In genomic region chr6:147285087-147285855, GRCh38 we compare ENCODE assay signal across 9 cellular contexts.
A peak's percentile ranks its signal among the peaks of the same experiment; 100 is the strongest.
DNase-seq lines count a peak whose midpoint lies in the region; ATAC-seq and TF ChIP-seq lines count a peak whose summit lies in the region.
"Had no signal": no experiment of that assay in that cellular context is flagged by ENCODE, and none has a peak within 500 bp of the region (broad histone marks: within the 10 kb centered on the region; RNA-seq: fewer than 3 reads in every experiment).

No MANE protein-coding gene starts in this region.

- intact Hi-C loops in activated CD4-positive, alpha-beta T cell treated with anti-CD3 and anti-CD28 coated beads for 36 hours (cut with DNase I, micrococcal nuclease): loop anchor here (1.0 kb wide), 1 partner anchor 428 kb away; no protein-coding TSS in a partner anchor
- intact Hi-C loops in HCT116 (cut with micrococcal nuclease): loop anchor here (1.0 to 2.0 kb wide), 2 partner anchors 383 to 428 kb away; no protein-coding TSS in a partner anchor

- H3K27ac Mint-ChIP-seq in activated CD4-positive, alpha-beta T cell treated with anti-CD3 and anti-CD28 coated beads for 36 hours: peak overlapping the region; percentile 7
- H3K27ac Mint-ChIP-seq: activated naive CD8-positive, alpha-beta T cell treated with anti-CD3 and anti-CD28 coated beads, Interleukin-2, amount 10 ng/mL, durations not matched to agents 7 days and 5 days had no signal

- peak; percentile 62 for TF ChIP-seq RAD21 in HCT116 (IDR thresholded peaks at IDR 0.05; ENCODE audit: low read depth)

- ATAC-seq in activated CD4-positive, alpha-beta T cell treated with anti-CD3 and anti-CD28 coated beads for 36 hours: peak; percentile 33
- ATAC-seq in HCT116: peak; percentile 50; the same call in 1 of the 2 replicates

- H3K4me3 ChIP-seq in HCT116 (replicated peaks in 1 of 2; ENCODE audit: low read depth in 1 of 2, low read length in 2 of 2): no peak overlapping the region
- H3K4me3 ChIP-seq in brain microvascular endothelial cell (ENCODE audit: low read depth, low read length): no peak overlapping the region

- H3K4me3 Mint-ChIP-seq in activated CD4-positive, alpha-beta T cell treated with anti-CD3 and anti-CD28 coated beads for 36 hours: no peak overlapping the region
- H3K4me3 Mint-ChIP-seq: activated naive CD8-positive, alpha-beta T cell treated with anti-CD3 and anti-CD28 coated beads, Interleukin-2, amount 10 ng/mL, durations not matched to agents 7 days and 5 days had no signal

- TF ChIP-seq POLR2A in HCT116 (IDR thresholded peaks at IDR 0.05; ENCODE audit: borderline replicate concordance, extremely low read depth, insufficient read depth, insufficient read length): no peak

- CTCF ChIA-PET in activated CD4-positive, alpha-beta T cell treated with anti-CD3 and anti-CD28 coated beads for 36 hours (lab: Charles Lee): interaction anchor here (0.7 to 1.5 kb wide), 5 partner anchors 8 to 429 kb away, joined by 3 to 4 read pairs (median 3); no protein-coding TSS in a partner anchor
- CTCF ChIA-PET in HCT116 (lab: Charles Lee): interaction anchor here (0.8 kb wide), 1 partner anchor 13 kb away, joined by 3 read pairs; no protein-coding TSS in a partner anchor

- H3K9me2 ChIP-seq in HCT116 (ENCODE audit: insufficient read depth): no peaks in the 10 kb centered on the region

- H4K20me1 ChIP-seq in HCT116 (ENCODE audit: insufficient read depth): no peaks in the 10 kb centered on the region

- H3K27ac ChIP-seq in HCT116 (ENCODE audit: low read depth, low read length) (no peak overlapping the region), brain microvascular endothelial cell (no peak overlapping the region)

- no peaks in the 10 kb centered on the region for H3K27me3 ChIP-seq in HCT116 (ENCODE audit: insufficient read depth, low read length)
- no peaks in the 10 kb centered on the region for H3K27me3 ChIP-seq in brain microvascular endothelial cell (replicated peaks)

- H3K36me3 ChIP-seq in HCT116 (ENCODE audit: control insufficient read depth in 1 of 2, insufficient read depth in 2 of 2, low read length in 2 of 2): no peaks in the 10 kb centered on the region
- peaks cover 4% of the 10 kb centered on the region for H3K36me3 ChIP-seq in brain microvascular endothelial cell (replicated peaks)

- POLR2A ChIA-PET in activated CD4-positive, alpha-beta T cell treated with anti-CD3 and anti-CD28 coated beads for 36 hours (lab: Charles Lee): no interaction called here
- POLR2A ChIA-PET in HCT116 (lab: Charles Lee): no interaction called here

- H3K4me1 ChIP-seq in HCT116 (ENCODE audit: control insufficient read depth in 1 of 2, insufficient read depth in 2 of 2, low read length in 2 of 2): peaks cover 2 to 10% of the 10 kb centered on the region in 2 experiments; a peak in 2 of 4 replicates

- no peak overlapping the region for H3K9ac ChIP-seq in HCT116 (ENCODE audit: low read length)

- H3K4me1 Mint-ChIP-seq in activated CD4-positive, alpha-beta T cell treated with anti-CD3 and anti-CD28 coated beads for 36 hours: peaks cover 38% of the 10 kb centered on the region

- H3K4me2 ChIP-seq in HCT116 (ENCODE audit: low read length): no peak overlapping the region

- in situ Hi-C loops in brain microvascular endothelial cell (cut with HindIII; ENCODE audit: low pct_ligation_motif_present, low sequenced_read_pairs): no loop called here

- BruUV-seq in HCT116 (replicated peaks; lab: Mats Ljungman, UMichigan): no TSS peak

- RAD21 ChIA-PET in HCT116 (lab: Charles Lee; ENCODE audit: low non-redundant PET in 1 of 2, low total read pairs in 2 of 2, uncharacterized antibody in 2 of 2, unreplicated experiment in 2 of 2): no interaction called here

- no peaks in the 10 kb centered on the region for H3K27me3 Mint-ChIP-seq in activated CD4-positive, alpha-beta T cell treated with anti-CD3 and anti-CD28 coated beads for 36 hours
- H3K27me3 Mint-ChIP-seq: activated naive CD8-positive, alpha-beta T cell treated with anti-CD3 and anti-CD28 coated beads, Interleukin-2, amount 10 ng/mL, durations not matched to agents 7 days and 5 days had no signal

- H3K79me2 ChIP-seq in HCT116 (ENCODE audit: insufficient read depth, low read length): no peaks in the 10 kb centered on the region

- no peaks in the 10 kb centered on the region for H3K9me3 ChIP-seq in HCT116 (ENCODE audit: control insufficient read depth in 1 of 2, insufficient read depth in 1 of 2, low read depth in 1 of 2, low read length in 2 of 2)

- peaks cover 15% of the 10 kb centered on the region for H3K36me3 Mint-ChIP-seq in activated CD4-positive, alpha-beta T cell treated with anti-CD3 and anti-CD28 coated beads for 36 hours (ENCODE audit: low read depth)

- no peaks in the 10 kb centered on the region for H3K9me3 Mint-ChIP-seq in activated CD4-positive, alpha-beta T cell treated with anti-CD3 and anti-CD28 coated beads for 36 hours (ENCODE audit: low read depth)
- H3K9me3 Mint-ChIP-seq: activated naive CD8-positive, alpha-beta T cell treated with anti-CD3 and anti-CD28 coated beads, Interleukin-2, amount 10 ng/mL, durations not matched to agents 7 days and 5 days had no signal

- TF ChIP-seq CTCF in HCT116 (IDR thresholded peaks at IDR 0.05 in 2 of 3, conservative IDR thresholded peaks at IDR 0.05 in 1 of 3; ENCODE audit: borderline replicate concordance in 1 of 3, insufficient read depth in 1 of 3, low read depth in 2 of 3, low read length in 2 of 3): peak; percentile 30 to 61 (median 48); a peak in 4 of 6 replicates
- peak; percentile 43 for TF ChIP-seq CTCF in brain microvascular endothelial cell (IDR thresholded peaks at IDR 0.05; ENCODE audit: low read depth, low read length, missing control alignments)

- H2AFZ ChIP-seq in HCT116 (ENCODE audit: low read depth, low read length, poor library complexity, severe bottlenecking): no peak overlapping the region

- no peak for DNase-seq in activated CD4-positive, alpha-beta T cell treated with anti-CD3 and anti-CD28 coated beads for 36 hours
- DNase-seq in activated CD4-positive, alpha-beta T cell treated with anti-CD3 and anti-CD28 coated beads, Interleukin-2, amount 50 U/mL, for 48 hours: no peak
- DNase-seq in HCT116 (ENCODE audit: low read depth, low spot score) (peak; percentile 34), NCI-H1694 (lab: John Stamatoyannopoulos, UW) (peak; percentile 9), brain microvascular endothelial cell (no peak), left kidney (ENCODE audit: low read depth, low spot score) (peak; percentile 67), 8988T (no peak)
- DNase-seq in stimulated activated CD4-positive, alpha-beta T cell treated with anti-CD3 and anti-CD28 coated beads, Interleukin-2, amount 100 ng/mL, for 48 hours: no peak
- DNase-seq: activated naive CD8-positive, alpha-beta T cell treated with anti-CD3 and anti-CD28 coated beads, Interleukin-2, amount 10 ng/mL, durations not matched to agents 7 days and 5 days had no signal

TF ChIP-seq in HCT116, 20 proteins besides CTCF, POLR2A, EP300 and RAD21:
- no peak for TF ChIP-seq ZFX (IDR thresholded peaks at IDR 0.05)
- TF ChIP-seq CEBPB (IDR thresholded peaks at IDR 0.05; ENCODE audit: low read depth): peak; percentile 11; the same call in 1 of the 2 replicates

Comparison
In these comparisons a context has a peak if more than half of its experiments do, and no peak if none do; other contexts are left out.
1. DNase-seq: peak in HCT116 (single experiment), NCI-H1694 (single experiment) and left kidney (single experiment); none in activated CD4-positive, alpha-beta T cell treated with anti-CD3 and anti-CD28 coated beads for 36 hours (single experiment), activated CD4-positive, alpha-beta T cell treated with anti-CD3 and anti-CD28 coated beads, Interleukin-2, amount 50 U/mL, for 48 hours (0 of 2), brain microvascular endothelial cell (single experiment), 8988T (single experiment) and stimulated activated CD4-positive, alpha-beta T cell treated with anti-CD3 and anti-CD28 coated beads, Interleukin-2, amount 100 ng/mL, for 48 hours (0 of 2).